37 cellular contexts compared by ENCODE assay signal in the genomic region with DNA sequence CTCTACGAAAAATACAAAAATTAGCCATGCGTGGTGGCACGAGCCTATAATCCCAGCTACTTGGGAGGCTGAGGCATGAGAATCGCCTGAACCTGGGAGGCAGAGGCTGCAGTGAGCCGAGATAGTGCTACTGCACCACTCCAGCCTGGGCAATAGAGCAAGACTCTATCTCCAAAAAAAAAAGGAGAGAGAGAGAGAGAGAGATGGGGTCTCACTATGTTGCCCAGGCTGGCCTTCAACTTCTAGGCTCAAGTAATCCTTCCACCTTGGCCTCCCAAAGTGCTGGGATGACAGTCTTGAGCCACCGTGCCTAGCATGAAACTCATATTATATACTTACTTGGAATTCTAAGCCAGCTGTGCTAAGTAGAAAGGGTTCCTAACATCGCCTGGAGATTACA. TPM values are rescaled to one million over a fixed set of nuclear protein-coding genes. Genes with fewer than 3 reads are reported as not detected.
"Had no signal": no experiment of that assay in that cellular context is flagged by ENCODE, and none has a peak within 500 bp of the region (broad histone marks: within the 10 kb centered on the region; RNA-seq: fewer than 3 reads in every experiment).

No MANE protein-coding gene starts in this region.

- H3K4me3 Mint-ChIP-seq: activated CD4-positive, alpha-beta memory T cell treated with anti-CD3 and anti-CD28 coated beads for 36 hours; activated CD4-positive, alpha-beta T cell treated with anti-CD3 and anti-CD28 coated beads for 36 hours; activated CD4-positive, alpha-beta T cell treated with anti-CD3 and anti-CD28 coated beads, Interleukin-2, amount 10 ng/mL, durations not matched to agents 24 days and 14 days; activated CD8-positive, alpha-beta memory T cell treated with anti-CD3 and anti-CD28 coated beads, Interleukin-2, amount 10 ng/mL, durations not matched to agents 7 days and 5 days; activated CD8-positive, alpha-beta T cell treated with anti-CD3 and anti-CD28 coated beads, Interleukin-2, amount 10 ng/mL, durations not matched to agents 7 days and 5 days; activated naive CD4-positive, alpha-beta T cell treated with anti-CD3 and anti-CD28 coated beads for 36 hours; activated naive CD4-positive, alpha-beta T cell treated with anti-CD3 and anti-CD28 coated beads, Interleukin-2, amount 50 U/mL, for 24 hours; activated naive CD8-positive, alpha-beta T cell treated with anti-CD3 and anti-CD28 coated beads for 36 hours; activated naive CD8-positive, alpha-beta T cell treated with anti-CD3 and anti-CD28 coated beads, Interleukin-2, amount 50 U/mL, for 24 hours; activated T-helper 1 cell treated with anti-CD3 and anti-CD28 coated beads, Interleukin-12 subunit alpha, Interleukin-12 subunit beta, Interleukin-2, Interleukin-4 antibody, amounts not matched to agents 30 ng/mL and 10 ng/mL and 1 ng/mL, durations not matched to agents 14 hours and 24 hours and 36 hours; effector memory CD8-positive, alpha-beta T cell; T-helper 17 cell; T-helper 2 cell treated with Interferon-gamma antibody and Interleukin-4, amounts not matched to agents 5 μg/mL and 100 μg/mL, for 36 hours had no signal

- ATAC-seq: activated CD4-positive, alpha-beta T cell treated with anti-CD3 and anti-CD28 coated beads for 36 hours; activated CD8-positive, alpha-beta memory T cell treated with anti-CD3 and anti-CD28 coated beads, Interleukin-2, amount 10 ng/mL, durations not matched to agents 7 days and 5 days; activated CD8-positive, alpha-beta T cell treated with anti-CD3 and anti-CD28 coated beads, Interleukin-2, amount 10 ng/mL, durations not matched to agents 7 days and 5 days; activated naive CD8-positive, alpha-beta T cell treated with anti-CD3 and anti-CD28 coated beads, Interleukin-2, amount 50 U/mL, for 24 hours; body of pancreas; effector memory CD8-positive, alpha-beta T cell; gastroesophageal sphincter; T-helper 17 cell had no signal

- H3K27me3 ChIP-seq: adrenal gland, body of pancreas, esophagus squamous epithelium, gastroesophageal sphincter had no signal

- H3K4me3 ChIP-seq: adrenal gland, body of pancreas, esophagus squamous epithelium, gastroesophageal sphincter had no signal

- H3K4me1 ChIP-seq: adrenal gland, body of pancreas, esophagus squamous epithelium had no signal

- H3K27ac Mint-ChIP-seq: activated CD4-positive, alpha-beta memory T cell treated with anti-CD3 and anti-CD28 coated beads for 36 hours; activated CD4-positive, alpha-beta T cell treated with anti-CD3 and anti-CD28 coated beads for 36 hours; activated CD4-positive, alpha-beta T cell treated with anti-CD3 and anti-CD28 coated beads, Interleukin-2, amount 10 ng/mL, durations not matched to agents 24 days and 14 days; activated CD8-positive, alpha-beta memory T cell treated with anti-CD3 and anti-CD28 coated beads, Interleukin-2, amount 10 ng/mL, durations not matched to agents 7 days and 5 days; activated CD8-positive, alpha-beta T cell treated with anti-CD3 and anti-CD28 coated beads, Interleukin-2, amount 10 ng/mL, durations not matched to agents 7 days and 5 days; activated naive CD4-positive, alpha-beta T cell treated with anti-CD3 and anti-CD28 coated beads for 36 hours; activated naive CD4-positive, alpha-beta T cell treated with anti-CD3 and anti-CD28 coated beads, Interleukin-2, amount 50 U/mL, for 24 hours; activated naive CD8-positive, alpha-beta T cell treated with anti-CD3 and anti-CD28 coated beads for 36 hours; activated naive CD8-positive, alpha-beta T cell treated with anti-CD3 and anti-CD28 coated beads, Interleukin-2, amount 50 U/mL, for 24 hours; activated T-helper 1 cell treated with anti-CD3 and anti-CD28 coated beads, Interleukin-12 subunit alpha, Interleukin-12 subunit beta, Interleukin-2, Interleukin-4 antibody, amounts not matched to agents 30 ng/mL and 10 ng/mL and 1 ng/mL, durations not matched to agents 14 hours and 24 hours and 36 hours; activated T-helper 2 cell treated with anti-CD3 and anti-CD28 coated beads, Interferon-gamma antibody, Interleukin-2, Interleukin-4, amounts not matched to agents 10 μg/mL and 5 μg/mL and 100 μg/mL, durations not matched to agents 14 hours and 24 hours and 36 hours; T-helper 17 cell; T-helper 2 cell treated with Interferon-gamma antibody and Interleukin-4, amounts not matched to agents 5 μg/mL and 100 μg/mL, for 36 hours had no signal

- H3K9me3 Mint-ChIP-seq: activated CD4-positive, alpha-beta memory T cell treated with anti-CD3 and anti-CD28 coated beads for 36 hours; activated CD4-positive, alpha-beta T cell treated with anti-CD3 and anti-CD28 coated beads, Interleukin-2, amount 10 ng/mL, durations not matched to agents 24 days and 14 days; activated naive CD4-positive, alpha-beta T cell treated with anti-CD3 and anti-CD28 coated beads for 36 hours; activated naive CD4-positive, alpha-beta T cell treated with anti-CD3 and anti-CD28 coated beads, Interleukin-2, amount 50 U/mL, for 24 hours; activated naive CD8-positive, alpha-beta T cell treated with anti-CD3 and anti-CD28 coated beads for 36 hours; activated naive CD8-positive, alpha-beta T cell treated with anti-CD3 and anti-CD28 coated beads, Interleukin-2, amount 50 U/mL, for 24 hours; activated T-helper 1 cell treated with anti-CD3 and anti-CD28 coated beads, Interleukin-12 subunit alpha, Interleukin-12 subunit beta, Interleukin-2, Interleukin-4 antibody, amounts not matched to agents 30 ng/mL and 10 ng/mL and 1 ng/mL, durations not matched to agents 14 hours and 24 hours and 36 hours; activated T-helper 2 cell treated with anti-CD3 and anti-CD28 coated beads, Interferon-gamma antibody, Interleukin-2, Interleukin-4, amounts not matched to agents 10 μg/mL and 5 μg/mL and 100 μg/mL, durations not matched to agents 14 hours and 24 hours and 36 hours; effector memory CD8-positive, alpha-beta T cell; T-helper 2 cell treated with Interferon-gamma antibody and Interleukin-4, amounts not matched to agents 5 μg/mL and 100 μg/mL, for 36 hours had no signal

- DNase-seq: activated CD4-positive, alpha-beta memory T cell treated with anti-CD3 and anti-CD28 coated beads for 36 hours; activated CD4-positive, alpha-beta T cell treated with anti-CD3 and anti-CD28 coated beads for 36 hours; activated CD4-positive, alpha-beta T cell treated with anti-CD3 and anti-CD28 coated beads, Interleukin-2, amount 10 ng/mL, durations not matched to agents 24 days and 14 days; activated CD4-positive, CD25-positive, alpha-beta regulatory T cell; activated CD4-positive, CD25-positive, alpha-beta regulatory T cell treated with anti-CD3 and anti-CD28 coated beads, Interleukin-2, amount 50 U/mL, for 72 hours; activated CD8-positive, alpha-beta memory T cell treated with anti-CD3 and anti-CD28 coated beads, Interleukin-2, amount 10 ng/mL, durations not matched to agents 7 days and 5 days; activated CD8-positive, alpha-beta memory T cell treated with anti-CD3 and anti-CD28 coated beads, Interleukin-2, amount 50 U/mL, for 4 hours; activated CD8-positive, alpha-beta T cell treated with anti-CD3 and anti-CD28 coated beads, Interleukin-2, amount 10 ng/mL, durations not matched to agents 7 days and 5 days; activated effector memory CD4-positive, alpha-beta T cell treated with anti-CD3 and anti-CD28 coated beads, Interleukin-2, amount 50 U/mL, for 16 hours; activated naive CD4-positive, alpha-beta T cell treated with anti-CD3 and anti-CD28 coated beads for 36 hours; activated naive CD8-positive, alpha-beta T cell treated with anti-CD3 and anti-CD28 coated beads for 36 hours; activated naive CD8-positive, alpha-beta T cell treated with anti-CD3 and anti-CD28 coated beads, Interleukin-2, amount 50 U/mL, for 24 hours; activated T-cell treated with anti-CD3 and anti-CD28 coated beads, Interleukin-2, amount 50 U/mL, for 1 hour; activated T-cell treated with anti-CD3 and anti-CD28 coated beads, Interleukin-2, amount 50 U/mL, for 48 hours; adrenal gland; amygdala; aorta; body of pancreas; caudate nucleus; cortex of kidney; dermis blood vessel endothelial cell; effector CD4-positive, alpha-beta T cell; effector memory CD8-positive, alpha-beta T cell; erythroblast; esophagus squamous epithelium; foreskin melanocyte; head of caudate nucleus; T-helper 1 cell; T-helper 17 cell; T1000; WERI-Rb-1 had no signal

- H3K9me3 ChIP-seq: adrenal gland, body of pancreas, esophagus squamous epithelium, gastroesophageal sphincter had no signal

- H3K27ac ChIP-seq: adrenal gland, body of pancreas, esophagus squamous epithelium, gastroesophageal sphincter, WERI-Rb-1 had no signal

- H3K27me3 Mint-ChIP-seq: activated CD4-positive, alpha-beta memory T cell treated with anti-CD3 and anti-CD28 coated beads for 36 hours; activated CD4-positive, alpha-beta T cell treated with anti-CD3 and anti-CD28 coated beads for 36 hours; activated CD4-positive, alpha-beta T cell treated with anti-CD3 and anti-CD28 coated beads, Interleukin-2, amount 10 ng/mL, durations not matched to agents 24 days and 14 days; activated CD8-positive, alpha-beta memory T cell treated with anti-CD3 and anti-CD28 coated beads, Interleukin-2, amount 10 ng/mL, durations not matched to agents 7 days and 5 days; activated naive CD4-positive, alpha-beta T cell treated with anti-CD3 and anti-CD28 coated beads, Interleukin-2, amount 50 U/mL, for 24 hours; activated naive CD8-positive, alpha-beta T cell treated with anti-CD3 and anti-CD28 coated beads for 36 hours; activated naive CD8-positive, alpha-beta T cell treated with anti-CD3 and anti-CD28 coated beads, Interleukin-2, amount 50 U/mL, for 24 hours; effector memory CD8-positive, alpha-beta T cell; T-helper 17 cell had no signal

RNA-seq across cellular contexts. Expression of a gene that starts 38.5 kb away (rescaled TPM):
- total RNA-seq: body of pancreas, glomerular endothelial cell had no signal
